5 cellular contexts compared by ENCODE assay signal in the genomic region with DNA sequence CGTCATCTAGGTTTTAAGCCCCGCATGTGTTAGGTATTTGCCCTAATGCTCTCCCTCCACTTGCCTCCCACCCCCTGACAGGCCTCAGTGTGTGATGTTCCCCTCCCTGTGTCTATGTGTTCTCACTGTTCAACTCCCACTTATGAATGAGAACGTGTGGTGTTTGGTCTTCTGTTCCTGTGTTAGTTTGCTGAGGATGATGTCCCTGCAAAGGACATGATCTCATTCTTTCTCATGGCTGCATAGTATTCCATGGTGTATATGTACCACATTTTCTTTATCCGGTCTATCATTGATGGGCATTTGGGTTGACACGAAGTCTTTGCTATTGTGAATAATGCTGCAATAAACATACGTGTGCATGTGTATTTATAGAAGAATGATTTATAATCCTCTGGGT. TPM values are rescaled to one million over a fixed set of nuclear protein-coding genes. Genes with fewer than 3 reads are reported as not detected.
"Had no signal": no experiment of that assay in that cellular context is flagged by ENCODE, and none has a peak within 500 bp of the region (broad histone marks: within the 10 kb centered on the region; RNA-seq: fewer than 3 reads in every experiment).

No MANE protein-coding gene starts in this region.

RNA-seq across cellular contexts. Expression of a gene that starts 22.4 kb away (rescaled TPM):
- total RNA-seq: HepG2, HT-29, HT1080, IMR-90 had no signal
- polyA plus RNA-seq: HepG2, IMR-90 had no signal

RNA-seq across cellular contexts. Expression of a gene that starts 39.8 kb away (rescaled TPM):
- total RNA-seq: HT-29 had no signal
- polyA plus RNA-seq: IgD-negative memory B cell had no signal
